In genomic region chr16:54283735-54284318, GRCh38 we compare ENCODE assay signal across 8 cellular contexts. TPM values are rescaled to one million over a fixed set of nuclear protein-coding genes. Genes with fewer than 3 reads are reported as not detected.
A peak's percentile ranks its signal among the peaks of the same experiment; 100 is the strongest.
DNase-seq lines count a peak whose midpoint lies in the region; ATAC-seq and TF ChIP-seq lines count a peak whose summit lies in the region.
"Had no signal": no experiment of that assay in that cellular context is flagged by ENCODE, and none has a peak within 500 bp of the region (broad histone marks: within the 10 kb centered on the region; RNA-seq: fewer than 3 reads in every experiment).

No MANE protein-coding gene starts in this region.

- no peaks in the 10 kb centered on the region for H3K9me3 ChIP-seq in GM23248 (ENCODE audit: low read depth)
- no peaks in the 10 kb centered on the region for H3K9me3 ChIP-seq in PC-9 (ENCODE audit: insufficient read depth, low read depth)
- H3K9me3 ChIP-seq in right atrium auricular region, result no peaks in the 10 kb centered on the region
- no peaks in the 10 kb centered on the region for H3K9me3 ChIP-seq in psoas muscle
- H3K9me3 ChIP-seq: body of pancreas had no signal

- BruUV-seq in PC-9 (replicated peaks; lab: Mats Ljungman, UMichigan), result no TSS peak

- 74% methylated on average over 31 of the region's 31 CpGs for WGBS in GM23248 (ENCODE audit: low coverage in 1 of 2, low lambda C conversion rate in 2 of 2, missing lambda C conversion rate in 2 of 2), 2 experiments
- 43 to 71% (median 70%) methylated on average over 31 of the region's 31 CpGs for WGBS in psoas muscle, 3 donors

- no peak for TF ChIP-seq CTCF in PC-9 (conservative IDR thresholded peaks at IDR 0.05)
- no peak for TF ChIP-seq CTCF in right atrium auricular region (IDR thresholded peaks at IDR 0.05)
- TF ChIP-seq CTCF in psoas muscle (IDR thresholded peaks at IDR 0.05), result no peak

- POLR2A ChIA-PET in PC-9 (lab: Charles Lee; ENCODE audit: unreplicated experiment), result no interaction called here

- peaks cover 12% of the 10 kb centered on the region; the same call in 1 of the 2 replicates for H3K4me1 ChIP-seq in GM23248 (ENCODE audit: insufficient read depth)
- H3K4me1 ChIP-seq in PC-9 (replicated peaks; ENCODE audit: insufficient read depth), result peaks cover 6% of the 10 kb centered on the region
- peaks cover 0 to 58% of the 10 kb centered on the region in 2 donors for H3K4me1 ChIP-seq in right atrium auricular region
- H3K4me1 ChIP-seq in psoas muscle, result no peaks in the 10 kb centered on the region

- ATAC-seq in psoas muscle (no peak), HG02973 (IDR thresholded peaks at IDR 0.05; ENCODE audit: unreplicated experiment) (no peak)
- ATAC-seq: body of pancreas had no signal

- H3K4me3 ChIP-seq in GM23248 (peak overlapping the region; percentile 96), PC-9 (peak overlapping the region; percentile 98), right atrium auricular region (peak overlapping the region; percentile 47 to 61), psoas muscle (peak overlapping the region; percentile 78)

- intact Hi-C loops in PC-9 (cut with micrococcal nuclease; ENCODE audit: unreplicated experiment), result loop anchor here (2.0 kb wide), 1 partner anchor 393 kb away; no protein-coding TSS in a partner anchor
- intact Hi-C loops in psoas muscle (cut with DNase I), result loop anchor here (5.0 to 10.0 kb wide), 3 partner anchors 92 to 651 kb away; partner anchors contain the start of gene IRX5 (in 1 of the 2)

- H3K27me3 ChIP-seq in GM23248 (replicated peaks; ENCODE audit: insufficient read depth), result no peaks in the 10 kb centered on the region
- no peaks in the 10 kb centered on the region for H3K27me3 ChIP-seq in PC-9 (ENCODE audit: insufficient read depth, low read depth)
- H3K27me3 ChIP-seq in right atrium auricular region, result peaks cover 17 to 35% of the 10 kb centered on the region in 2 donors
- H3K27me3 ChIP-seq in psoas muscle (ENCODE audit: insufficient read depth in 3 of 3, low read length in 2 of 3), result peaks cover 0 to 43% (median 0%) of the 10 kb centered on the region in 3 donors

- H4K20me1 ChIP-seq in GM23248 (ENCODE audit: insufficient read depth), result no peaks in the 10 kb centered on the region
- no peaks in the 10 kb centered on the region for H4K20me1 ChIP-seq in PC-9 (ENCODE audit: insufficient read depth)

- no peak for DNase-seq in GM23248
- DNase-seq in PC-9, result no peak
- DNase-seq in right atrium auricular region (ENCODE audit: low spot score), result no peak
- peak in 1 of 2 donors; percentile 59 for DNase-seq in psoas muscle
- no peak for DNase-seq in NCI-H2029 (lab: John Stamatoyannopoulos, UW)
- no peak for DNase-seq in H4 (ENCODE audit: low spot score)

- H3K9me2 ChIP-seq in GM23248 (ENCODE audit: insufficient read depth), result no peaks in the 10 kb centered on the region
- H3K9me2 ChIP-seq in PC-9 (ENCODE audit: insufficient read depth), result no peaks in the 10 kb centered on the region

- peak overlapping the region; percentile 85 for H3K9ac ChIP-seq in GM23248

- H3K27ac ChIP-seq in GM23248 (no peak overlapping the region), PC-9 (peak overlapping the region; percentile 78), right atrium auricular region (no peak overlapping the region), psoas muscle (peak overlapping the region; percentile 76)
- H3K27ac ChIP-seq: body of pancreas had no signal

- H2AFZ ChIP-seq in GM23248 (peak overlapping the region; percentile 78; the same call in 1 of the 2 replicates), PC-9 (peak overlapping the region; percentile 80)

- H3K4me2 ChIP-seq in GM23248 (ENCODE audit: unreplicated experiment), result peak overlapping the region; percentile 80
- peak overlapping the region; percentile 96 for H3K4me2 ChIP-seq in PC-9

- H3F3A ChIP-seq in GM23248 (ENCODE audit: insufficient read depth) (no peaks in the 10 kb centered on the region), PC-9 (ENCODE audit: insufficient read depth, low read depth) (peaks cover 25% of the 10 kb centered on the region; the same call in 1 of the 2 replicates)

- in situ Hi-C loops in GM23248 (cut with MboI), result no loop called here

- CTCF ChIA-PET in PC-9 (lab: Charles Lee), result no interaction called here

- H3K36me3 ChIP-seq in GM23248 (ENCODE audit: low read depth) (no peaks in the 10 kb centered on the region), PC-9 (ENCODE audit: low read depth) (0 out of 2 replicates have a peak, but pooled peaks cover 5% of the 10 kb centered on the region), right atrium auricular region (no peaks in the 10 kb centered on the region), psoas muscle (ENCODE audit: insufficient read depth in 1 of 2, low read depth in 1 of 2) (no peaks in the 10 kb centered on the region)

- H3K79me2 ChIP-seq in GM23248 (ENCODE audit: insufficient read depth) (peaks cover 26% of the 10 kb centered on the region), PC-9 (ENCODE audit: low read depth) (peaks cover 40% of the 10 kb centered on the region)

RNA-seq across cellular contexts. Expression of gene IRX3, which starts 2.8 kb away (rescaled TPM):
- total RNA-seq in GM23248 (2014; rRNA removed; shearing (Covaris generic)), result 9.2 and 15.6 TPM in 2 replicates
- polyA plus RNA-seq in GM23248 (2016; fragmentation: Nextera tagmentation; extraction: Ambion mirVana) (6.4 and 8.8 TPM in 2 replicates), psoas muscle (10 to 100 TPM in 2 of 3 donors, under 1 TPM in 1; 0.94 to 25.0 (median 17.8) TPM)
- total RNA-seq in PC-9 (2021) (13.1 and 16.0 TPM in 2 replicates), right atrium auricular region (10 to 100 TPM in 1 of 2 donors, 1 to 10 TPM in 1; 5.0 to 21.6 TPM), psoas muscle (10 to 100 TPM in 1 of 4 donors, 1 to 10 TPM in 3; 1.2 to 27.6 (median 5.7) TPM)
- total RNA-seq in H4 (2014; rRNA removed; shearing (Covaris generic)), result 0.64 and 2.6 TPM in 2 replicates

Comparison
In these comparisons a context has a peak if more than half of its experiments do, and no peak if none do; other contexts are left out.
1. H3K27ac ChIP-seq: peak in PC-9 (single experiment) and psoas muscle (single experiment); none in GM23248 (single experiment) and right atrium auricular region (0 of 2).
2. Peak in every context shown above with its lines, with median percentiles within 50 percentile points of each other: H3K4me3 ChIP-seq.